In genomic region chr7:102287465-102288146, GRCh38 we compare ENCODE assay signal across 8 cellular contexts. TPM values are rescaled to one million over a fixed set of nuclear protein-coding genes. Genes with fewer than 3 reads are reported as not detected.
DNase-seq lines count a peak whose midpoint lies in the region; ATAC-seq, FAIRE-seq and TF ChIP-seq lines count a peak whose summit lies in the region.

No MANE protein-coding gene starts in this region.

- intact Hi-C loops in GM12878 (cut with micrococcal nuclease; ENCODE audit: unreplicated experiment) = loop anchor here (1.0 to 5.0 kb wide), 2 partner anchors 20 to 180 kb away; no protein-coding TSS in a partner anchor

- no peak for TF ChIP-seq POLR2A in GM12891 (IDR thresholded peaks at IDR 0.05; ENCODE audit: low read depth, low read length)
- TF ChIP-seq POLR2A in GM12878 (IDR thresholded peaks at IDR 0.05; ENCODE audit: low read depth, low read length) = no peak; the same call in 1 of the 2 replicates

- DNase-seq in AG04450 (ENCODE audit: low read depth, low spot score) (no peak), GM12891 (ENCODE audit: insufficient read length, low spot score) (no peak), NCI-H226 (peak; percentile 35), GM12878 (ENCODE audit: low read depth, low spot score) (no peak), inferior parietal cortex (ENCODE audit: extremely low spot score) (peak; percentile 27), cortex of kidney (lab: John Stamatoyannopoulos, UW) (no peak)
- peak; percentile 42 for DNase-seq in stimulated activated CD8-positive, alpha-beta memory T cell treated with anti-CD3 and anti-CD28 coated beads, Interleukin-4, amount 100 ng/mL, for 48 hours

- TF ChIP-seq CTCF in AG04450 (IDR thresholded peaks at IDR 0.05; ENCODE audit: low read depth, low read length) = no peak
- TF ChIP-seq CTCF in GM12878 (IDR thresholded peaks at IDR 0.05 in 2 of 3, conservative IDR thresholded peaks at IDR 0.05 in 1 of 3; ENCODE audit: control insufficient read depth in 2 of 3, extremely low read depth in 1 of 3, insufficient read depth in 1 of 3, low read depth in 3 of 3, low read length in 3 of 3) = no peak

- RAD21 ChIA-PET in GM12878 (lab: Charles Lee; ENCODE audit: unreplicated experiment) = interaction anchor here (1.0 to 6.0 kb wide), 9 partner anchors 9 to 108 kb away, joined by 3 to 121 read pairs (median 6); partner anchors contain the start of gene PRKRIP1

- POLR2A ChIA-PET in AG04450 (lab: Yijun Ruan, JAX) (interaction anchor here (0.6 kb wide), 1 partner anchor 232 kb away, joined by 3 read pairs; no protein-coding TSS in a partner anchor), GM12878 (lab: Charles Lee) (interaction anchor here (1.1 to 3.9 kb wide), 9 partner anchors 8 to 302 kb away, joined by 3 to 34 read pairs (median 3); partner anchors contain the start of gene PRKRIP1)

- H3K79me2 ChIP-seq in GM12878 (ENCODE audit: control insufficient read depth, insufficient read depth, low read length) = peaks cover 50% of the 10 kb centered on the region

- peaks cover 62% of the 10 kb centered on the region for H3K4me1 ChIP-seq in GM12878 (ENCODE audit: control insufficient read depth, insufficient read depth, low read length)

- peak overlapping the region; percentile 7; the same call in 1 of the 2 replicates for H2AFZ ChIP-seq in GM12878 (ENCODE audit: control insufficient read depth, low read depth, low read length)

- SMC1A ChIA-PET in GM12878 (lab: Charles Lee; ENCODE audit: uncharacterized antibody, unreplicated experiment) = interaction anchor here (0.9 to 6.8 kb wide), 8 partner anchors 17 to 154 kb away, joined by 3 to 91 read pairs (median 6); no protein-coding TSS in a partner anchor

- no peak for TF ChIP-seq EP300 in GM12878 (IDR thresholded peaks at IDR 0.05; ENCODE audit: borderline replicate concordance in 1 of 2, control insufficient read depth in 1 of 2, low read depth in 2 of 2, low read length in 2 of 2)

- no peak for TF ChIP-seq RAD21 in GM12878 (IDR thresholded peaks at IDR 0.05; ENCODE audit: insufficient read depth, low read depth, low read length)

- no peaks in the 10 kb centered on the region for H3K27me3 ChIP-seq in AG04450 (ENCODE audit: control insufficient read depth, insufficient read depth, low read length)
- no peaks in the 10 kb centered on the region for H3K27me3 ChIP-seq in GM12878 (replicated peaks in 1 of 2; ENCODE audit: control insufficient read depth in 2 of 2, insufficient read depth in 2 of 2, low read length in 1 of 2)

- WGBS in GM12878 (ENCODE audit: insufficient coverage, insufficient replicate concordance, low lambda C conversion rate, missing lambda C conversion rate) = under 1% methylated on average over 37 of the region's 37 CpGs

- CTCF ChIA-PET in AG04450 (lab: Charles Lee) = no interaction called here
- CTCF ChIA-PET in GM12878 (lab: Yijun Ruan, JAX) = interaction anchor here (0.6 to 5.7 kb wide), 15 partner anchors 9 to 117 kb away, joined by 3 to 62 read pairs (median 5); partner anchors contain the start of gene PRKRIP1

- peak overlapping the region; percentile 72 for H3K9ac ChIP-seq in GM12878 (ENCODE audit: control insufficient read depth, insufficient read depth, low read length)

- no peak overlapping the region for H3K27ac ChIP-seq in AG04450 (ENCODE audit: low read depth, low read length)
- peak overlapping the region; percentile 70 for H3K27ac ChIP-seq in GM12878 (ENCODE audit: control insufficient read depth, insufficient read depth)

- H4K20me1 ChIP-seq in GM12878 (ENCODE audit: control insufficient read depth, insufficient read depth) = no peaks in the 10 kb centered on the region

- peak; percentile 65 for ATAC-seq in GM12878
- no peak for ATAC-seq in HG02970 (IDR thresholded peaks at IDR 0.05; ENCODE audit: low FRiP score, unreplicated experiment)

- FAIRE-seq in GM12891 (lab: Jason Lieb, UNC) = peak; percentile 65
- no peak for FAIRE-seq in GM12878 (lab: Jason Lieb, UNC)

- no TSS peak for BruUV-seq in GM12878 (replicated peaks; lab: Mats Ljungman, UMichigan)

- in situ Hi-C loops in GM12878 (cut with MboI) = loop anchor here (5.0 kb wide), 1 partner anchor 165 kb away; no protein-coding TSS in a partner anchor

- peak overlapping the region; percentile 75 for H3K4me2 ChIP-seq in GM12878 (ENCODE audit: control insufficient read depth, insufficient read depth)

- H3K9me3 ChIP-seq in AG04450 (ENCODE audit: control insufficient read depth, insufficient read depth, low read length) (no peaks in the 10 kb centered on the region; the same call in 1 of the 2 replicates), GM12878 (replicated peaks; ENCODE audit: control insufficient read depth, insufficient read depth, low read length) (no peaks in the 10 kb centered on the region)

- H3K4me3 ChIP-seq in AG04450 (ENCODE audit: low read depth, low read length) (peak overlapping the region; percentile 71), GM12878 (peak overlapping the region; percentile 67)

- H3K36me3 ChIP-seq in GM12878 (ENCODE audit: control insufficient read depth in 2 of 2, insufficient read depth in 2 of 2, low read length in 1 of 2) = no peaks in the 10 kb centered on the region; a peak in 1 of 4 replicates

TF ChIP-seq in GM12891, 5 proteins besides CTCF, POLR2A, EP300 and RAD21:
- no peak for TF ChIP-seq SPI1 (IDR thresholded peaks at IDR 0.05; ENCODE audit: low read depth, low read length)
- no peak for TF ChIP-seq TAF1 (IDR thresholded peaks at IDR 0.05; ENCODE audit: low read depth, low read length)
- no peak for TF ChIP-seq POLR2AphosphoS5 (IDR thresholded peaks at IDR 0.05; ENCODE audit: low read depth, low read length)
- TF ChIP-seq PAX5 (IDR thresholded peaks at IDR 0.05; ENCODE audit: insufficient read depth, low read length, severe bottlenecking) = no peak

TF ChIP-seq in GM12878, 131 proteins besides CTCF, POLR2A, EP300 and RAD21 (continues in another document):
- TF ChIP-seq YY1 (IDR thresholded peaks at IDR 0.05; ENCODE audit: low read depth, low read length) (peak; percentile 87), NR2F1 (conservative IDR thresholded peaks at IDR 0.05) (peak; percentile 8; the same call in 1 of the 2 replicates), SIN3A (IDR thresholded peaks at IDR 0.05; ENCODE audit: low read depth, low read length) (peak; percentile 18; the same call in 1 of the 2 replicates), BCLAF1 (IDR thresholded peaks at IDR 0.05) (no peak), RELB (IDR thresholded peaks at IDR 0.05; ENCODE audit: low read depth) (peak; percentile 18; the same call in 1 of the 2 replicates), EGR1 (IDR thresholded peaks at IDR 0.05; ENCODE audit: borderline replicate concordance in 1 of 2, low read depth in 2 of 2, low read length in 2 of 2) (0 out of 3 replicates have a peak, but pooled peaks of 1 of the 2 experiments have one; percentile 25)

RNA-seq across cellular contexts. Expression of gene SH2B2, which starts 0.9 kb away (rescaled TPM):
- polyA plus RNA-seq in AG04450 (2011; rRNA removed) (0.52 and 0.89 TPM in 2 replicates), GM12878 (2011; rRNA removed) (4.4 and 6.1 TPM in 2 replicates), GM12878 (2014; fragmentation: Illumina TruSeq; extraction: Trizol) (1.2 and 6.7 TPM in 2 replicates), GM12878 (2014; fragmentation: Nextera tagmentation; extraction: Ambion mirVana) (under 1 TPM in 1 of 2 experiments, not detected in 1; 0.13 TPM), GM12878 (2014; rRNA removed) (30.6 and 37.2 TPM in 2 replicates), GM12878 (2016; fragmentation: Nextera tagmentation; extraction: Ambion mirVana) (10 to 100 TPM in 1 of 2 experiments, 1 to 10 TPM in 1; 1.4 to 24.6 TPM)
- 0.56 and 0.92 TPM in 2 replicates for polyA minus RNA-seq in AG04450 (2011; rRNA and poly(A)+ RNA removed)
- polyA plus RNA-seq in GM12891 (2012; ENCODE audit: low read depth, missing spikeins) = 12.1 TPM
- total RNA-seq in GM12878 (2013; cell fraction: nucleolus; rRNA removed) = 23.0 and 36.2 TPM in 2 replicates
- total RNA-seq in GM12878 (2014; rRNA removed) (17.7 and 29.7 TPM in 2 replicates), GM12878 (2014; rRNA removed; fragmentation: Illumina TruSeq; extraction: Trizol) (6.2 and 7.4 TPM in 2 replicates), GM12878 (2021) (54.1 and 55.1 TPM in 2 replicates)
- polyA plus RNA-seq in GM12878 (2011; ENCODE audit: low read depth) = 4.9 TPM
- 11.5 and 16.0 TPM in 2 replicates for polyA plus RNA-seq in GM12878 (2011; cell fraction: cytosol; rRNA removed)
- polyA plus RNA-seq in GM12878 (2011; cell fraction: nucleus; rRNA removed) = 10.7 and 19.6 TPM in 2 replicates
- 28.7 and 31.7 TPM in 2 replicates for polyA plus RNA-seq in GM12878 (2012)
- 9.5 and 10.2 TPM in 2 replicates for polyA minus RNA-seq in GM12878 (2011; rRNA and poly(A)+ RNA removed)
- 9.9 and 12.2 TPM in 2 replicates for polyA minus RNA-seq in GM12878 (2011; cell fraction: cytosol; rRNA and poly(A)+ RNA removed)
- 3.9 and 7.9 TPM in 2 replicates for polyA minus RNA-seq in GM12878 (2011; cell fraction: nucleus; rRNA and poly(A)+ RNA removed)

Comparison
In these comparisons a context has a peak if more than half of its experiments do, and no peak if none do; other contexts are left out.
1. DNase-seq: peak in NCI-H226 (single experiment), inferior parietal cortex (single experiment) and stimulated activated CD8-positive, alpha-beta memory T cell treated with anti-CD3 and anti-CD28 coated beads, Interleukin-4, amount 100 ng/mL, for 48 hours (single experiment); none in AG04450 (single experiment), GM12891 (single experiment), GM12878 (single experiment) and cortex of kidney (single experiment).